8 cellular contexts compared by ENCODE assay signal in genomic region chr3:119322021-119322522, GRCh38. TPM values are rescaled to one million over a fixed set of nuclear protein-coding genes. Genes with fewer than 3 reads are reported as not detected.
DNase-seq lines count a peak whose midpoint lies in the region; ATAC-seq and TF ChIP-seq lines count a peak whose summit lies in the region.

No MANE protein-coding gene starts in this region.

- H3K4me1 ChIP-seq in SJSA1 (replicated peaks) = peaks cover 42% of the 10 kb centered on the region
- H3K4me1 ChIP-seq in rectal smooth muscle tissue (ENCODE audit: control insufficient read depth, insufficient read depth, low read length) = peaks cover 4% of the 10 kb centered on the region

- H3K27ac ChIP-seq in SJSA1 (peak overlapping the region; percentile 93), rectal smooth muscle tissue (ENCODE audit: low read depth, low read length) (peak overlapping the region; percentile 92)

- ATAC-seq in HG03354 (IDR thresholded peaks at IDR 0.05; ENCODE audit: poor library complexity, severe bottlenecking, unreplicated experiment) = no peak

- H3K4me3 ChIP-seq in SJSA1 (peak overlapping the region; percentile 48), fibroblast of pulmonary artery (replicated peaks; ENCODE audit: low read depth, low read length) (peak overlapping the region; percentile 58), rectal smooth muscle tissue (ENCODE audit: low read length) (peak overlapping the region; percentile 78)

- DNase-seq in DMS79 treated with DMSO at 0.1 percent for 48 hours (lab: John Stamatoyannopoulos, UW) = peak; percentile 36
- DNase-seq in DMS79 (lab: John Stamatoyannopoulos, UW) = no peak
- no peak for DNase-seq in SJSA1 (ENCODE audit: low read depth in 1 of 2, low spot score in 2 of 2)
- peak; percentile 29 for DNase-seq in fibroblast of pulmonary artery (ENCODE audit: low read depth)
- DNase-seq in GM19238 (ENCODE audit: insufficient read length, low spot score) = no peak
- no peak for DNase-seq in iPS-NIHi7 (ENCODE audit: extremely low spot score)

- no peaks in the 10 kb centered on the region for H3K9me3 ChIP-seq in SJSA1 (replicated peaks)

- H3K27me3 ChIP-seq in SJSA1 (replicated peaks) (no peaks in the 10 kb centered on the region), rectal smooth muscle tissue (ENCODE audit: control insufficient read depth, insufficient read depth, low read length) (no peaks in the 10 kb centered on the region)

- H3K36me3 ChIP-seq in SJSA1 (peaks cover 6% of the 10 kb centered on the region; the same call in 1 of the 2 replicates), rectal smooth muscle tissue (ENCODE audit: control insufficient read depth, insufficient read depth, low read length) (no peaks in the 10 kb centered on the region)

- TF ChIP-seq CTCF in fibroblast of pulmonary artery (IDR thresholded peaks at IDR 0.05; ENCODE audit: low read length, missing control alignments) = no peak

- H3K9ac ChIP-seq in rectal smooth muscle tissue (ENCODE audit: low read length) = peak overlapping the region; percentile 83

RNA-seq across cellular contexts. Expression of gene ARHGAP31, which starts 27.9 kb away (rescaled TPM):
- total RNA-seq in SJSA1 (2014; rRNA removed; shearing (Covaris generic)) = 8.8 and 13.7 TPM in 2 replicates

Comparison
In these comparisons a context has a peak if more than half of its experiments do, and no peak if none do; other contexts are left out.
1. DNase-seq: peak in DMS79 treated with DMSO at 0.1 percent for 48 hours (single experiment) and fibroblast of pulmonary artery (single experiment); none in DMS79 (single experiment), SJSA1 (0 of 2), GM19238 (single experiment) and iPS-NIHi7 (single experiment).
2. Peak in every context shown above with its lines, with median percentiles within 50 percentile points of each other: H3K4me3 ChIP-seq.